ENCODE assay signal across 8 cellular contexts in the genomic region with DNA sequence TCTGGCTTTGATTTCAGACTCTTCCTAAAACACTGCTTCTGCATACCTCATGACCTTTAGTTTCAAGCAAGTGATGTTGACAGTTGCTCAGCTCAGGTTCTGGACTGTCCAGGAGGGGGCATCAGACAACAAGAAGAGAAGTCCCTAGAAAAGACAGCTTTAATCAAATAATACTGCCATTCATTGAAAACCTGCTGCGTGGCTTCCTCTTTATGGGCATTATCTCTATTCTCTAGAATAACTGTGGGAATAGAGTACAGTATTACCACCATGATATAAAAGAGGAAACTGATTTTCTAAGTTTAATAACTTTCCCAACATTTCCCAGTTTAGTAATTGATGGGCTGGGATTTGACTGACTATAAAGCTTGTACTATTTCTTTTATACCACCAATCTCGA.
A peak's percentile ranks its signal among the peaks of the same experiment; 100 is the strongest.
DNase-seq lines count a peak whose midpoint lies in the region; ATAC-seq lines count a peak whose summit lies in the region.

No MANE protein-coding gene starts in this region.

- no CpG with 5 or more reads among the region's 2 CpGs for WGBS in mesendoderm (ENCODE audit: extremely low coverage, insufficient coverage, low lambda C conversion rate)

- DNase-seq in AML-193 (lab: John Stamatoyannopoulos, UW): peak; percentile 76 to 91
- peak; percentile 55 for DNase-seq in NCI-H345 treated with DMSO at 0.1 percent for 48 hours (lab: John Stamatoyannopoulos, UW; ENCODE audit: unreplicated experiment)
- DNase-seq in activated CD4-positive, alpha-beta T cell treated with anti-CD3 and anti-CD28 coated beads for 36 hours: peak; percentile 75
- peak; percentile 21 for DNase-seq in effector CD4-positive, alpha-beta T cell
- DNase-seq in mesendoderm: peak; percentile 81
- DNase-seq in stimulated activated naive CD8-positive, alpha-beta T cell treated with anti-CD3 and anti-CD28 coated beads, Interleukin-15, amount 100 ng/mL, for 72 hours: peak; percentile 38 to 54

- no peak overlapping the region for H3K23ac ChIP-seq in mesendoderm (ENCODE audit: low read length)

- no peak overlapping the region for H3K4me3 Mint-ChIP-seq in activated CD4-positive, alpha-beta T cell treated with anti-CD3 and anti-CD28 coated beads for 36 hours
- no peak overlapping the region for H3K4me3 Mint-ChIP-seq in stimulated activated naive CD8-positive, alpha-beta T cell treated with anti-CD3 and anti-CD28 coated beads, Interleukin-15, amount 100 ng/mL, for 72 hours

- H3K18ac ChIP-seq in mesendoderm (ENCODE audit: low read length): no peak overlapping the region

- no peak overlapping the region for H3K9ac ChIP-seq in mesendoderm (ENCODE audit: low read length)

- ATAC-seq in GM18858 (IDR thresholded peaks at IDR 0.05; ENCODE audit: unreplicated experiment): peak; percentile 47
- peak; percentile 68 for ATAC-seq in HG03280 (IDR thresholded peaks at IDR 0.05; ENCODE audit: unreplicated experiment)
- ATAC-seq in activated CD4-positive, alpha-beta T cell treated with anti-CD3 and anti-CD28 coated beads for 36 hours: peak; percentile 64
- peak; percentile 78 for ATAC-seq in stimulated activated naive CD8-positive, alpha-beta T cell treated with anti-CD3 and anti-CD28 coated beads, Interleukin-15, amount 100 ng/mL, for 72 hours

- H2BK120ac ChIP-seq in mesendoderm (ENCODE audit: low read depth, low read length): no peak overlapping the region

- no peak overlapping the region for H2AK5ac ChIP-seq in mesendoderm (ENCODE audit: low read length)

- peaks cover 4% of the 10 kb centered on the region for H3K4me1 ChIP-seq in mesendoderm (ENCODE audit: control insufficient read depth, low read depth, low read length)

- H3K27me3 ChIP-seq in mesendoderm (ENCODE audit: insufficient read depth, low read length, poor library complexity): no peaks in the 10 kb centered on the region

- H3K36me3 Mint-ChIP-seq in activated CD4-positive, alpha-beta T cell treated with anti-CD3 and anti-CD28 coated beads for 36 hours (ENCODE audit: low read depth): no peaks in the 10 kb centered on the region

- H3K27me3 Mint-ChIP-seq in activated CD4-positive, alpha-beta T cell treated with anti-CD3 and anti-CD28 coated beads for 36 hours: no peaks in the 10 kb centered on the region
- no peaks in the 10 kb centered on the region for H3K27me3 Mint-ChIP-seq in stimulated activated naive CD8-positive, alpha-beta T cell treated with anti-CD3 and anti-CD28 coated beads, Interleukin-15, amount 100 ng/mL, for 72 hours

- CTCF ChIA-PET in activated CD4-positive, alpha-beta T cell treated with anti-CD3 and anti-CD28 coated beads for 36 hours (lab: Charles Lee): interaction anchor here (0.6 to 2.7 kb wide), 25 partner anchors 9 to 878 kb away, joined by 3 to 20 read pairs (median 4); no protein-coding TSS in a partner anchor

- H3K4ac ChIP-seq in mesendoderm (ENCODE audit: low read depth, low read length): no peak overlapping the region

- no peak overlapping the region for H3K27ac ChIP-seq in mesendoderm (ENCODE audit: low read depth, low read length)

- no peaks in the 10 kb centered on the region for H3K9me3 Mint-ChIP-seq in activated CD4-positive, alpha-beta T cell treated with anti-CD3 and anti-CD28 coated beads for 36 hours (ENCODE audit: low read depth)
- H3K9me3 Mint-ChIP-seq in stimulated activated naive CD8-positive, alpha-beta T cell treated with anti-CD3 and anti-CD28 coated beads, Interleukin-15, amount 100 ng/mL, for 72 hours: peaks cover 0 to 7% of the 10 kb centered on the region in 2 donors

- H3K4me3 ChIP-seq in mesendoderm (ENCODE audit: low read length): no peak overlapping the region

- no peak overlapping the region for H3K4me2 ChIP-seq in mesendoderm (ENCODE audit: low read length)

- no peak overlapping the region for H3K56ac ChIP-seq in mesendoderm (ENCODE audit: low read length)

- H3K79me2 ChIP-seq in mesendoderm (ENCODE audit: control insufficient read depth, insufficient read depth, low read length): no peaks in the 10 kb centered on the region

- H3K27ac Mint-ChIP-seq in activated CD4-positive, alpha-beta T cell treated with anti-CD3 and anti-CD28 coated beads for 36 hours: no peak overlapping the region
- H3K27ac Mint-ChIP-seq in stimulated activated naive CD8-positive, alpha-beta T cell treated with anti-CD3 and anti-CD28 coated beads, Interleukin-15, amount 100 ng/mL, for 72 hours: no peak overlapping the region

- no peak overlapping the region for H2BK15ac ChIP-seq in mesendoderm (replicated peaks; ENCODE audit: low read depth)

- H2BK5ac ChIP-seq in mesendoderm (ENCODE audit: low read length): no peak overlapping the region

- H3K36me3 ChIP-seq in mesendoderm (ENCODE audit: control insufficient read depth, insufficient read depth, low read length): no peaks in the 10 kb centered on the region

- H4K5ac ChIP-seq in mesendoderm (ENCODE audit: low read length): no peak overlapping the region

- intact Hi-C loops in activated CD4-positive, alpha-beta T cell treated with anti-CD3 and anti-CD28 coated beads for 36 hours (cut with DNase I, micrococcal nuclease): loop anchor here (1.0 kb wide), 3 partner anchors 222 to 575 kb away; no protein-coding TSS in a partner anchor

- peaks cover 3% of the 10 kb centered on the region for H3K4me1 Mint-ChIP-seq in activated CD4-positive, alpha-beta T cell treated with anti-CD3 and anti-CD28 coated beads for 36 hours
- peaks cover 7% of the 10 kb centered on the region for H3K4me1 Mint-ChIP-seq in stimulated activated naive CD8-positive, alpha-beta T cell treated with anti-CD3 and anti-CD28 coated beads, Interleukin-15, amount 100 ng/mL, for 72 hours

- POLR2A ChIA-PET in activated CD4-positive, alpha-beta T cell treated with anti-CD3 and anti-CD28 coated beads for 36 hours (lab: Charles Lee): no interaction called here

- H4K8ac ChIP-seq in mesendoderm (ENCODE audit: low read depth, low read length): no peak overlapping the region

- no peaks in the 10 kb centered on the region for H3K79me1 ChIP-seq in mesendoderm (ENCODE audit: low read length)

Comparison
In these comparisons a context has a peak if more than half of its experiments do, and no peak if none do; other contexts are left out.
1. DNase-seq: peak in every context shown above with its lines; median percentile 84 in AML-193; 81 in mesendoderm; 75 in activated CD4-positive, alpha-beta T cell treated with anti-CD3 and anti-CD28 coated beads for 36 hours; 55 in NCI-H345 treated with DMSO at 0.1 percent for 48 hours; 46 in stimulated activated naive CD8-positive, alpha-beta T cell treated with anti-CD3 and anti-CD28 coated beads, Interleukin-15, amount 100 ng/mL, for 72 hours; 21 in effector CD4-positive, alpha-beta T cell.